Comparison of ENCODE assay signal across 26 cellular contexts in genomic region chr2:223668302-223668998, GRCh38.
A peak's percentile ranks its signal among the peaks of the same experiment; 100 is the strongest.
DNase-seq lines count a peak whose midpoint lies in the region; ATAC-seq and TF ChIP-seq lines count a peak whose summit lies in the region.
"Had no signal": no experiment of that assay in that cellular context is flagged by ENCODE, and none has a peak within 500 bp of the region (broad histone marks: within the 10 kb centered on the region; RNA-seq: fewer than 3 reads in every experiment).

No MANE protein-coding gene starts in this region.

- intact Hi-C loops in HCT116 (cut with micrococcal nuclease), result loop anchor here (10.0 kb wide), 1 partner anchor 214 kb away; no protein-coding TSS in a partner anchor

- POLR2A ChIA-PET in HCT116 (lab: Charles Lee), result no interaction called here

- H3K9me2 ChIP-seq in HCT116 (ENCODE audit: insufficient read depth), result no peaks in the 10 kb centered on the region

- H3K4me1 ChIP-seq in HCT116 (ENCODE audit: control insufficient read depth in 1 of 2, insufficient read depth in 2 of 2, low read length in 2 of 2) (peaks cover 10 to 29% of the 10 kb centered on the region in 2 experiments; a peak in 3 of 4 replicates), adipocyte (ENCODE audit: control insufficient read depth, insufficient read depth, low read length) (peaks cover 13% of the 10 kb centered on the region)
- H3K4me1 ChIP-seq: colonic mucosa, heart right ventricle, SJCRH30, stomach, transverse colon had no signal

- CTCF ChIA-PET in HCT116 (lab: Charles Lee), result no interaction called here

- no peaks in the 10 kb centered on the region for H3K36me3 Mint-ChIP-seq in effector memory CD8-positive, alpha-beta T cell (ENCODE audit: insufficient read depth)
- H3K36me3 Mint-ChIP-seq: immature natural killer cell had no signal

- TSS peak; percentile 31 for BruUV-seq in HCT116 (replicated peaks; lab: Mats Ljungman, UMichigan)

- peak; percentile 57 for ATAC-seq in HCT116
- no peak for ATAC-seq in effector memory CD8-positive, alpha-beta T cell (replicated peaks)
- ATAC-seq: GM12878, GM23338, heart right ventricle, PC-3 had no signal

- peak overlapping the region; percentile 27 for H3K4me2 ChIP-seq in HCT116 (ENCODE audit: low read length)
- H3K4me2 ChIP-seq: GM23338 had no signal

- TF ChIP-seq CTCF in AG10803 (conservative IDR thresholded peaks at IDR 0.05; ENCODE audit: low read length), result no peak
- TF ChIP-seq CTCF in HCT116 (IDR thresholded peaks at IDR 0.05 in 2 of 3, conservative IDR thresholded peaks at IDR 0.05 in 1 of 3; ENCODE audit: borderline replicate concordance in 1 of 3, insufficient read depth in 1 of 3, low read depth in 2 of 3, low read length in 2 of 3), result no peak

- H3K9me3 ChIP-seq in HCT116 (ENCODE audit: control insufficient read depth in 1 of 2, insufficient read depth in 1 of 2, low read depth in 1 of 2, low read length in 2 of 2) (no peaks in the 10 kb centered on the region), adipocyte (ENCODE audit: control insufficient read depth, low read length) (no peaks in the 10 kb centered on the region)
- H3K9me3 ChIP-seq: colonic mucosa, heart right ventricle, SJCRH30, stomach, transverse colon had no signal

- H3K9ac ChIP-seq in HCT116 (ENCODE audit: low read length) (no peak overlapping the region), adipocyte (ENCODE audit: low read length) (no peak overlapping the region)

- DNase-seq in AG10803 (ENCODE audit: low read depth) (peak; percentile 21), HCT116 (ENCODE audit: low read depth, low spot score) (no peak), adipocyte (ENCODE audit: low read depth) (peak; percentile 39), hepatic stellate cell (ENCODE audit: low spot score) (peak; percentile 17), NCI-H2171 treated with DMSO at 0.1 percent for 48 hours (lab: John Stamatoyannopoulos, UW) (no peak), NCI-H345 treated with DMSO at 0.1 percent for 48 hours (lab: John Stamatoyannopoulos, UW; ENCODE audit: unreplicated experiment) (no peak), NCI-H82 (lab: John Stamatoyannopoulos, UW) (no peak)
- DNase-seq in effector memory CD8-positive, alpha-beta T cell, result no peak
- DNase-seq: activated CD4-positive, alpha-beta T cell treated with anti-CD3 and anti-CD28 coated beads, Interleukin-2, amount 50 U/mL, for 48 hours; activated naive CD4-positive, alpha-beta T cell; CD4-positive, alpha-beta T cell; colonic mucosa; DMS153; endodermal cell; heart right ventricle; immature natural killer cell; NCI-H1436; PC-3; retina; SJCRH30; stomach; T-helper 2 cell; transverse colon; WERI-Rb-1 had no signal

- H3K36me3 ChIP-seq in HCT116 (ENCODE audit: control insufficient read depth in 1 of 2, insufficient read depth in 2 of 2, low read length in 2 of 2) (0 out of 4 replicates have a peak, but pooled peaks cover 0 to 6% of the 10 kb centered on the region in 2 experiments), adipocyte (ENCODE audit: control insufficient read depth, insufficient read depth, low read length, severe bottlenecking) (no peaks in the 10 kb centered on the region)
- H3K36me3 ChIP-seq: colonic mucosa, heart right ventricle, SJCRH30, stomach, transverse colon, WERI-Rb-1 had no signal

- no peaks in the 10 kb centered on the region for H3K9me3 Mint-ChIP-seq in effector memory CD8-positive, alpha-beta T cell
- H3K9me3 Mint-ChIP-seq: CD4-positive, alpha-beta T cell; endodermal cell; GM23338 had no signal

- H3K4me1 Mint-ChIP-seq in effector memory CD8-positive, alpha-beta T cell (ENCODE audit: low read depth in 2 of 2), result no peaks in the 10 kb centered on the region
- H3K4me1 Mint-ChIP-seq: endodermal cell, immature natural killer cell had no signal

- no peaks in the 10 kb centered on the region for H3K79me2 ChIP-seq in HCT116 (ENCODE audit: insufficient read depth, low read length)

- no peak overlapping the region for H3K27ac Mint-ChIP-seq in effector memory CD8-positive, alpha-beta T cell
- H3K27ac Mint-ChIP-seq: CD4-positive, alpha-beta T cell; endodermal cell; GM23338; immature natural killer cell had no signal

- peaks cover 31 to 32% of the 10 kb centered on the region in 2 donors for H3K27me3 Mint-ChIP-seq in effector memory CD8-positive, alpha-beta T cell
- H3K27me3 Mint-ChIP-seq: CD4-positive, alpha-beta T cell had no signal

- no peak overlapping the region for H3K4me3 Mint-ChIP-seq in effector memory CD8-positive, alpha-beta T cell
- H3K4me3 Mint-ChIP-seq: CD4-positive, alpha-beta T cell; endodermal cell; GM23338; immature natural killer cell had no signal

- H3K27ac ChIP-seq in HCT116 (ENCODE audit: low read depth, low read length), result no peak overlapping the region
- H3K27ac ChIP-seq: colonic mucosa, heart right ventricle, SJCRH30, stomach, transverse colon, WERI-Rb-1 had no signal

- H4K20me1 ChIP-seq in HCT116 (ENCODE audit: insufficient read depth), result no peaks in the 10 kb centered on the region

- no peak for TF ChIP-seq RAD21 in HCT116 (IDR thresholded peaks at IDR 0.05; ENCODE audit: low read depth)

- TF ChIP-seq POLR2A in HCT116 (IDR thresholded peaks at IDR 0.05; ENCODE audit: borderline replicate concordance, extremely low read depth, insufficient read depth, insufficient read length), result no peak

- H3K27me3 ChIP-seq in HCT116 (ENCODE audit: insufficient read depth, low read length) (no peaks in the 10 kb centered on the region), adipocyte (replicated peaks; ENCODE audit: control insufficient read depth, insufficient read depth, low read length) (no peaks in the 10 kb centered on the region)
- H3K27me3 ChIP-seq: colonic mucosa, stomach, transverse colon had no signal

- RAD21 ChIA-PET in HCT116 (lab: Charles Lee; ENCODE audit: low non-redundant PET in 1 of 2, low total read pairs in 2 of 2, uncharacterized antibody in 2 of 2, unreplicated experiment in 2 of 2), result interaction anchor here in 1 of 2 experiments (1.1 kb wide), 1 partner anchor 421 kb away, joined by 3 read pairs; no protein-coding TSS in a partner anchor

- H2AFZ ChIP-seq in HCT116 (ENCODE audit: low read depth, low read length, poor library complexity, severe bottlenecking), result peak overlapping the region; percentile 59
- H2AFZ ChIP-seq: GM23338 had no signal

- H3K4me3 ChIP-seq in AG10803 (ENCODE audit: low read length), result no peak overlapping the region
- H3K4me3 ChIP-seq in HCT116 (replicated peaks in 1 of 2; ENCODE audit: low read depth in 1 of 2, low read length in 2 of 2), result no peak overlapping the region
- H3K4me3 ChIP-seq in adipocyte (ENCODE audit: low read length), result no peak overlapping the region
- H3K4me3 ChIP-seq: colonic mucosa, GM12878, GM23338, heart right ventricle, SJCRH30, stomach, transverse colon had no signal

TF ChIP-seq in HCT116, 20 proteins besides CTCF, POLR2A, EP300 and RAD21:
- TF ChIP-seq SP1 (IDR thresholded peaks at IDR 0.05; ENCODE audit: low read depth), result no peak
- TF ChIP-seq ATF3 (IDR thresholded peaks at IDR 0.05), result no peak
- peak; percentile 12; the same call in 1 of the 2 replicates for TF ChIP-seq CEBPB (IDR thresholded peaks at IDR 0.05; ENCODE audit: low read depth)
- no peak for TF ChIP-seq REST (IDR thresholded peaks at IDR 0.05; ENCODE audit: low read depth)
- TF ChIP-seq EZH2 (IDR thresholded peaks at IDR 0.05), result no peak
- TF ChIP-seq EZH2phosphoT487 (IDR thresholded peaks at IDR 0.05; ENCODE audit: borderline replicate concordance), result no peak
- no peak for TF ChIP-seq ZBTB33 (IDR thresholded peaks at IDR 0.05; ENCODE audit: extremely low read depth, insufficient replicate concordance, low read length)

Comparison
In these comparisons a context has a peak if more than half of its experiments do, and no peak if none do; other contexts are left out.
1. DNase-seq: peak in AG10803 (single experiment), adipocyte (single experiment) and hepatic stellate cell (single experiment); none in HCT116 (single experiment), effector memory CD8-positive, alpha-beta T cell (0 of 3), NCI-H2171 treated with DMSO at 0.1 percent for 48 hours (single experiment), NCI-H345 treated with DMSO at 0.1 percent for 48 hours (single experiment) and NCI-H82 (single experiment).